Comparison of ENCODE assay signal across 1 cellular context in the genomic region with DNA sequence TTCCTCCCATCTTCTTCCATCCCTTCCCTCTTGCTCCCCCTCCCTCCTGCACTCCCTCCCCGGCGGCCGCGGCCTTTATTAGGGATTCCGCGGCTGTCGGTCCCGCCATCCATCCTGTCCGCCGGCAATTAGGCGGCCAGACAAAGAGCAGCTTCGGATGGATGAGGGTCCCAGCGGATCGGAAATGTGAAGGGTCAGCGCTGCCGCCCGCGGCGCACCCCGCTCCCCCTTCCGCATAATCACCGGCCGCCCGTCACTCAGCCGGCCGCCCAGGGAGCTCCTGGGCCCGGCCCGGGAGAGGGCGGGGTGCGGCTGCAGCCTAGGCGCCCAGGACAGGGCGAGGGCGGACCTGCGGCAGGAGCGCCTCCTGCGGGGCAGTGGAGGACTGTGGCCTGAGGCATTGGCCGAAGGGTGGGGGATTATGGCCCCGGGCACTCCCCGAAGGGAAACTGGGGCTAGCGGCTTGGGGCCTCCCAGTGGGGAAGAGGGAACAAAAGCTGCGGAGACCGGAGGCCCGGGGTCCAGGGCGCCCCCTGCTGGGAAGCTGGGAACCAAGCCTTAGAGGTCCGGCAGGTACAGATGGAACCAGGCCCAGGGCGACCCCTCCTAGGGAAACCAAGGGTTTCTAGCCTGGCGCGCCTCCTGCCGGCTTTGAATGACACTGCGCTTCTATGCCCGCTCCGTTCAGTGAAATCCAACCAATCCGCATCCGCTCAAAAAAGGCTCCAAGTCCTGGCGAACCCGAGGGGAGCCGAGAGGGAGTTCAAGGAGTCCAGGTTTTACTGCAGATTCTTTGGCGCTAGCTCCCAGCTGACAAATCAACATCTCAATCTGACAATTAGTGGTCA.
TF ChIP-seq lines count a peak whose summit lies in the region.

No MANE protein-coding gene starts in this region.

TF ChIP-seq in GM12878, 131 proteins besides CTCF, POLR2A, EP300 and RAD21 (continued from another document and continues in another):
- TF ChIP-seq PML (IDR thresholded peaks at IDR 0.05; ENCODE audit: low read length) (no peak), ESRRA (IDR thresholded peaks at IDR 0.05; ENCODE audit: low read length) (no peak), EED (IDR thresholded peaks at IDR 0.05; ENCODE audit: low read depth) (no peak), SKIL (IDR thresholded peaks at IDR 0.05; ENCODE audit: low read depth, poor library complexity, severe bottlenecking) (peak; percentile 33), IKZF2 (IDR thresholded peaks at IDR 0.05) (no peak), FOXK2 (IDR thresholded peaks at IDR 0.05) (no peak), MTA3 (IDR thresholded peaks at IDR 0.05; ENCODE audit: borderline replicate concordance, low read length) (no peak), BCLAF1 (IDR thresholded peaks at IDR 0.05) (no peak), YBX1 (IDR thresholded peaks at IDR 0.05) (no peak), ATF3 (IDR thresholded peaks at IDR 0.05; ENCODE audit: borderline replicate concordance, extremely low read depth, low read depth, low read length) (no peak), NKRF (conservative IDR thresholded peaks at IDR 0.05) (no peak), DPF2 (IDR thresholded peaks at IDR 0.05) (0 out of 2 replicates have a peak, but pooled peaks have one; percentile 12), IRF3 (IDR thresholded peaks at IDR 0.05) (no peak), BACH1 (IDR thresholded peaks at IDR 0.05; ENCODE audit: borderline replicate concordance) (no peak), PAX8 (IDR thresholded peaks at IDR 0.05) (no peak), KDM1A (IDR thresholded peaks at IDR 0.05; ENCODE audit: borderline replicate concordance) (no peak), KAT2A (conservative IDR thresholded peaks at IDR 0.05; ENCODE audit: control insufficient read depth, low read depth, low read length) (no peak), STAT3 (IDR thresholded peaks at IDR 0.05; ENCODE audit: low read depth, low read length) (no peak), CBX3 (IDR thresholded peaks at IDR 0.05; ENCODE audit: borderline replicate concordance, low read depth) (no peak), SMC3 (IDR thresholded peaks at IDR 0.05; ENCODE audit: borderline replicate concordance, low read length) (peak; percentile 64), MEF2B (IDR thresholded peaks at IDR 0.05; ENCODE audit: partially characterized antibody, poor library complexity, severe bottlenecking) (no peak), TCF3 (IDR thresholded peaks at IDR 0.05; ENCODE audit: borderline replicate concordance, insufficient read depth, low read depth, low read length) (no peak), SPI1 (IDR thresholded peaks at IDR 0.05; ENCODE audit: borderline replicate concordance, insufficient read depth, low read depth, low read length) (no peak), CEBPB (IDR thresholded peaks at IDR 0.05; ENCODE audit: borderline replicate concordance in 1 of 2, low read depth in 2 of 2, low read length in 2 of 2) (no peak)
- TF ChIP-seq, protein P1, sequence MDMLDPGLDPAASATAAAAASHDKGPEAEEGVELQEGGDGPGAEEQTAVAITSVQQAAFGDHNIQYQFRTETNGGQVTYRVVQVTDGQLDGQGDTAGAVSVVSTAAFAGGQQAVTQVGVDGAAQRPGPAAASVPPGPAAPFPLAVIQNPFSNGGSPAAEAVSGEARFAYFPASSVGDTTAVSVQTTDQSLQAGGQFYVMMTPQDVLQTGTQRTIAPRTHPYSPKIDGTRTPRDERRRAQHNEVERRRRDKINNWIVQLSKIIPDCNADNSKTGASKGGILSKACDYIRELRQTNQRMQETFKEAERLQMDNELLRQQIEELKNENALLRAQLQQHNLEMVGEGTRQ (IDR thresholded peaks at IDR 0.05; ENCODE audit: borderline replicate concordance, low read depth, low read length), result no peak
- TF ChIP-seq, protein P2, sequence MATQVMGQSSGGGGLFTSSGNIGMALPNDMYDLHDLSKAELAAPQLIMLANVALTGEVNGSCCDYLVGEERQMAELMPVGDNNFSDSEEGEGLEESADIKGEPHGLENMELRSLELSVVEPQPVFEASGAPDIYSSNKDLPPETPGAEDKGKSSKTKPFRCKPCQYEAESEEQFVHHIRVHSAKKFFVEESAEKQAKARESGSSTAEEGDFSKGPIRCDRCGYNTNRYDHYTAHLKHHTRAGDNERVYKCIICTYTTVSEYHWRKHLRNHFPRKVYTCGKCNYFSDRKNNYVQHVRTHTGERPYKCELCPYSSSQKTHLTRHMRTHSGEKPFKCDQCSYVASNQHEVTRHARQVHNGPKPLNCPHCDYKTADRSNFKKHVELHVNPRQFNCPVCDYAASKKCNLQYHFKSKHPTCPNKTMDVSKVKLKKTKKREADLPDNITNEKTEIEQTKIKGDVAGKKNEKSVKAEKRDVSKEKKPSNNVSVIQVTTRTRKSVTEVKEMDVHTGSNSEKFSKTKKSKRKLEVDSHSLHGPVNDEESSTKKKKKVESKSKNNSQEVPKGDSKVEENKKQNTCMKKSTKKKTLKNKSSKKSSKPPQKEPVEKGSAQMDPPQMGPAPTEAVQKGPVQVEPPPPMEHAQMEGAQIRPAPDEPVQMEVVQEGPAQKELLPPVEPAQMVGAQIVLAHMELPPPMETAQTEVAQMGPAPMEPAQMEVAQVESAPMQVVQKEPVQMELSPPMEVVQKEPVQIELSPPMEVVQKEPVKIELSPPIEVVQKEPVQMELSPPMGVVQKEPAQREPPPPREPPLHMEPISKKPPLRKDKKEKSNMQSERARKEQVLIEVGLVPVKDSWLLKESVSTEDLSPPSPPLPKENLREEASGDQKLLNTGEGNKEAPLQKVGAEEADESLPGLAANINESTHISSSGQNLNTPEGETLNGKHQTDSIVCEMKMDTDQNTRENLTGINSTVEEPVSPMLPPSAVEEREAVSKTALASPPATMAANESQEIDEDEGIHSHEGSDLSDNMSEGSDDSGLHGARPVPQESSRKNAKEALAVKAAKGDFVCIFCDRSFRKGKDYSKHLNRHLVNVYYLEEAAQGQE (IDR thresholded peaks at IDR 0.05; ENCODE audit: low read depth, low read length), result no peak
- TF ChIP-seq, protein P3, sequence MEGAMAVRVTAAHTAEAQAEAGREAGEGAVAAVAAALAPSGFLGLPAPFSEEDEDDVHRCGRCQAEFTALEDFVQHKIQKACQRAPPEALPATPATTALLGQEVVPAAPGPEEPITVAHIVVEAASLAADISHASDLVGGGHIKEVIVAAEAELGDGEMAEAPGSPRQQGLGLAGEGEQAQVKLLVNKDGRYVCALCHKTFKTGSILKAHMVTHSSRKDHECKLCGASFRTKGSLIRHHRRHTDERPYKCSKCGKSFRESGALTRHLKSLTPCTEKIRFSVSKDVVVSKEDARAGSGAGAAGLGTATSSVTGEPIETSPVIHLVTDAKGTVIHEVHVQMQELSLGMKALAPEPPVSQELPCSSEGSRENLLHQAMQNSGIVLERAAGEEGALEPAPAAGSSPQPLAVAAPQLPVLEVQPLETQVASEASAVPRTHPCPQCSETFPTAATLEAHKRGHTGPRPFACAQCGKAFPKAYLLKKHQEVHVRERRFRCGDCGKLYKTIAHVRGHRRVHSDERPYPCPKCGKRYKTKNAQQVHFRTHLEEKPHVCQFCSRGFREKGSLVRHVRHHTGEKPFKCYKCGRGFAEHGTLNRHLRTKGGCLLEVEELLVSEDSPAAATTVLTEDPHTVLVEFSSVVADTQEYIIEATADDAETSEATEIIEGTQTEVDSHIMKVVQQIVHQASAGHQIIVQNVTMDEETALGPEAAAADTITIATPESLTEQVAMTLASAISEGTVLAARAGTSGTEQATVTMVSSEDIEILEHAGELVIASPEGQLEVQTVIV (IDR thresholded peaks at IDR 0.05; ENCODE audit: borderline replicate concordance, partially characterized antibody), result no peak
- TF ChIP-seq, protein P4, sequence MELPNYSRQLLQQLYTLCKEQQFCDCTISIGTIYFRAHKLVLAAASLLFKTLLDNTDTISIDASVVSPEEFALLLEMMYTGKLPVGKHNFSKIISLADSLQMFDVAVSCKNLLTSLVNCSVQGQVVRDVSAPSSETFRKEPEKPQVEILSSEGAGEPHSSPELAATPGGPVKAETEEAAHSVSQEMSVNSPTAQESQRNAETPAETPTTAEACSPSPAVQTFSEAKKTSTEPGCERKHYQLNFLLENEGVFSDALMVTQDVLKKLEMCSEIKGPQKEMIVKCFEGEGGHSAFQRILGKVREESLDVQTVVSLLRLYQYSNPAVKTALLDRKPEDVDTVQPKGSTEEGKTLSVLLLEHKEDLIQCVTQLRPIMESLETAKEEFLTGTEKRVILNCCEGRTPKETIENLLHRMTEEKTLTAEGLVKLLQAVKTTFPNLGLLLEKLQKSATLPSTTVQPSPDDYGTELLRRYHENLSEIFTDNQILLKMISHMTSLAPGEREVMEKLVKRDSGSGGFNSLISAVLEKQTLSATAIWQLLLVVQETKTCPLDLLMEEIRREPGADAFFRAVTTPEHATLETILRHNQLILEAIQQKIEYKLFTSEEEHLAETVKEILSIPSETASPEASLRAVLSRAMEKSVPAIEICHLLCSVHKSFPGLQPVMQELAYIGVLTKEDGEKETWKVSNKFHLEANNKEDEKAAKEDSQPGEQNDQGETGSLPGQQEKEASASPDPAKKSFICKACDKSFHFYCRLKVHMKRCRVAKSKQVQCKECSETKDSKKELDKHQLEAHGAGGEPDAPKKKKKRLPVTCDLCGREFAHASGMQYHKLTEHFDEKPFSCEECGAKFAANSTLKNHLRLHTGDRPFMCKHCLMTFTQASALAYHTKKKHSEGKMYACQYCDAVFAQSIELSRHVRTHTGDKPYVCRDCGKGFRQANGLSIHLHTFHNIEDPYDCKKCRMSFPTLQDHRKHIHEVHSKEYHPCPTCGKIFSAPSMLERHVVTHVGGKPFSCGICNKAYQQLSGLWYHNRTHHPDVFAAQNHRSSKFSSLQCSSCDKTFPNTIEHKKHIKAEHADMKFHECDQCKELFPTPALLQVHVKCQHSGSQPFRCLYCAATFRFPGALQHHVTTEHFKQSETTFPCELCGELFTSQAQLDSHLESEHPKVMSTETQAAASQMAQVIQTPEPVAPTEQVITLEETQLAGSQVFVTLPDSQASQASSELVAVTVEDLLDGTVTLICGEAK (IDR thresholded peaks at IDR 0.05; ENCODE audit: borderline replicate concordance), result no peak
- TF ChIP-seq, protein P5, sequence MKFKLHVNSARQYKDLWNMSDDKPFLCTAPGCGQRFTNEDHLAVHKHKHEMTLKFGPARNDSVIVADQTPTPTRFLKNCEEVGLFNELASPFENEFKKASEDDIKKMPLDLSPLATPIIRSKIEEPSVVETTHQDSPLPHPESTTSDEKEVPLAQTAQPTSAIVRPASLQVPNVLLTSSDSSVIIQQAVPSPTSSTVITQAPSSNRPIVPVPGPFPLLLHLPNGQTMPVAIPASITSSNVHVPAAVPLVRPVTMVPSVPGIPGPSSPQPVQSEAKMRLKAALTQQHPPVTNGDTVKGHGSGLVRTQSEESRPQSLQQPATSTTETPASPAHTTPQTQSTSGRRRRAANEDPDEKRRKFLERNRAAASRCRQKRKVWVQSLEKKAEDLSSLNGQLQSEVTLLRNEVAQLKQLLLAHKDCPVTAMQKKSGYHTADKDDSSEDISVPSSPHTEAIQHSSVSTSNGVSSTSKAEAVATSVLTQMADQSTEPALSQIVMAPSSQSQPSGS (IDR thresholded peaks at IDR 0.05; ENCODE audit: low read length), result no peak
